Comparison of ENCODE assay signal across 23 cellular contexts in genomic region chr14:89227490-89227834, GRCh38.
A peak's percentile ranks its signal among the peaks of the same experiment; 100 is the strongest.
DNase-seq lines count a peak whose midpoint lies in the region; ATAC-seq and TF ChIP-seq lines count a peak whose summit lies in the region.
"Had no signal": no experiment of that assay in that cellular context is flagged by ENCODE, and none has a peak within 500 bp of the region (broad histone marks: within the 10 kb centered on the region; RNA-seq: fewer than 3 reads in every experiment).

No MANE protein-coding gene starts in this region.

- H3K27ac Mint-ChIP-seq in stimulated activated memory B cell treated with anti-CD40 and anti-IgM and Interleukin-4, amounts not matched to agents 10 μg/mL and 1 μg/mL and 100 μg/mL, for 72 hours = peak overlapping the region; percentile 57
- H3K27ac Mint-ChIP-seq: activated T-helper 1 cell treated with anti-CD3 and anti-CD28 coated beads, Interleukin-12 subunit alpha, Interleukin-12 subunit beta, Interleukin-2, Interleukin-4 antibody, amounts not matched to agents 30 ng/mL and 10 ng/mL and 1 ng/mL, durations not matched to agents 14 hours and 24 hours and 36 hours; dendritic cell treated with granulocyte-macrophage colony-stimulating factor and Interleukin-4, amounts not matched to agents 40 ng/mL and 50 ng/mL, for 4 days; T-helper 2 cell treated with Interferon-gamma antibody and Interleukin-4, amounts not matched to agents 5 μg/mL and 100 μg/mL, for 36 hours had no signal

- peak; percentile 11 for DNase-seq in activated CD4-positive, alpha-beta T cell treated with anti-CD3 and anti-CD28 coated beads for 48 hours
- no peak for DNase-seq in activated CD4-positive, alpha-beta T cell treated with anti-CD3 and anti-CD28 coated beads, Interleukin-2, amount 50 U/mL, for 1 hour
- DNase-seq in M059J (ENCODE audit: low read depth) = peak; percentile 64
- DNase-seq in glomerular visceral epithelial cell (ENCODE audit: extremely low spot score) = peak; percentile 69
- no peak for DNase-seq in G401 (ENCODE audit: low spot score)
- DNase-seq in omental fat pad (ENCODE audit: low spot score) = no peak
- DNase-seq: Caco-2; head of caudate nucleus; left ventricle myocardium superior; mucosa of descending colon; NCI-H1092; NCI-H1930; NCI-H774; psoas muscle; SK-N-SH; small intestine; stimulated activated CD4-positive, alpha-beta T cell treated with anti-CD3 and anti-CD28 coated beads, Interleukin-2, amount 100 ng/mL, for 48 hours; upper lobe of right lung had no signal

- no peaks in the 10 kb centered on the region for H3K27me3 Mint-ChIP-seq in stimulated activated memory B cell treated with anti-CD40 and anti-IgM and Interleukin-4, amounts not matched to agents 10 μg/mL and 1 μg/mL and 100 μg/mL, for 72 hours
- H3K27me3 Mint-ChIP-seq: dendritic cell treated with granulocyte-macrophage colony-stimulating factor and Interleukin-4, amounts not matched to agents 40 ng/mL and 50 ng/mL, for 4 days had no signal

- no peak for TF ChIP-seq CTCF in omental fat pad (IDR thresholded peaks at IDR 0.05)

- H3K4me3 Mint-ChIP-seq in stimulated activated memory B cell treated with anti-CD40 and anti-IgM and Interleukin-4, amounts not matched to agents 10 μg/mL and 1 μg/mL and 100 μg/mL, for 72 hours = no peak overlapping the region
- H3K4me3 Mint-ChIP-seq: activated T-helper 1 cell treated with anti-CD3 and anti-CD28 coated beads, Interleukin-12 subunit alpha, Interleukin-12 subunit beta, Interleukin-2, Interleukin-4 antibody, amounts not matched to agents 30 ng/mL and 10 ng/mL and 1 ng/mL, durations not matched to agents 14 hours and 24 hours and 36 hours; dendritic cell treated with granulocyte-macrophage colony-stimulating factor and Interleukin-4, amounts not matched to agents 40 ng/mL and 50 ng/mL, for 4 days; T-helper 2 cell treated with Interferon-gamma antibody and Interleukin-4, amounts not matched to agents 5 μg/mL and 100 μg/mL, for 36 hours had no signal

- H3K36me3 Mint-ChIP-seq in stimulated activated memory B cell treated with anti-CD40 and anti-IgM and Interleukin-4, amounts not matched to agents 10 μg/mL and 1 μg/mL and 100 μg/mL, for 72 hours = peaks cover 28% of the 10 kb centered on the region

- H3K9me3 Mint-ChIP-seq in stimulated activated memory B cell treated with anti-CD40 and anti-IgM and Interleukin-4, amounts not matched to agents 10 μg/mL and 1 μg/mL and 100 μg/mL, for 72 hours = no peaks in the 10 kb centered on the region
- H3K9me3 Mint-ChIP-seq: activated T-helper 1 cell treated with anti-CD3 and anti-CD28 coated beads, Interleukin-12 subunit alpha, Interleukin-12 subunit beta, Interleukin-2, Interleukin-4 antibody, amounts not matched to agents 30 ng/mL and 10 ng/mL and 1 ng/mL, durations not matched to agents 14 hours and 24 hours and 36 hours; dendritic cell treated with granulocyte-macrophage colony-stimulating factor and Interleukin-4, amounts not matched to agents 40 ng/mL and 50 ng/mL, for 4 days; T-helper 2 cell treated with Interferon-gamma antibody and Interleukin-4, amounts not matched to agents 5 μg/mL and 100 μg/mL, for 36 hours had no signal

- H3K4me1 Mint-ChIP-seq in stimulated activated memory B cell treated with anti-CD40 and anti-IgM and Interleukin-4, amounts not matched to agents 10 μg/mL and 1 μg/mL and 100 μg/mL, for 72 hours = peaks cover 42% of the 10 kb centered on the region

- in situ Hi-C loops in G401 (cut with HindIII; ENCODE audit: low sequenced_read_pairs) = no loop called here

- peak; percentile 34 for ATAC-seq in stimulated activated memory B cell treated with anti-CD40 and anti-IgM and Interleukin-4, amounts not matched to agents 10 μg/mL and 1 μg/mL and 100 μg/mL, for 72 hours
- ATAC-seq in SK-N-SH treated with all-trans-retinoic acid at 6 μM for 48 hours (no peak), omental fat pad (ENCODE audit: low FRiP score) (no peak)
- ATAC-seq: psoas muscle, upper lobe of right lung had no signal

TF ChIP-seq in SK-N-SH treated with all-trans-retinoic acid at 6 μM for 48 hours, 23 proteins besides CTCF, POLR2A, EP300 and RAD21:
- TF ChIP-seq PATZ1 (CRISPR knock-in tag; IDR thresholded peaks at IDR 0.05; ENCODE audit: borderline replicate concordance) (no peak), CSDC2 (CRISPR knock-in tag; IDR thresholded peaks at IDR 0.05) (no peak), ESRRG (CRISPR knock-in tag; IDR thresholded peaks at IDR 0.05) (no peak), OSR1 (CRISPR knock-in tag; IDR thresholded peaks at IDR 0.05) (no peak), BACH2 (CRISPR knock-in tag; IDR thresholded peaks at IDR 0.05; ENCODE audit: borderline replicate concordance) (no peak), ISL1 (CRISPR knock-in tag; IDR thresholded peaks at IDR 0.05) (no peak), CREB5 (CRISPR knock-in tag; IDR thresholded peaks at IDR 0.05; ENCODE audit: low read depth) (no peak)

Comparison
In these comparisons a context has a peak if more than half of its experiments do, and no peak if none do; other contexts are left out.
1. DNase-seq: peak in activated CD4-positive, alpha-beta T cell treated with anti-CD3 and anti-CD28 coated beads for 48 hours (single experiment), M059J (single experiment) and glomerular visceral epithelial cell (single experiment); none in activated CD4-positive, alpha-beta T cell treated with anti-CD3 and anti-CD28 coated beads, Interleukin-2, amount 50 U/mL, for 1 hour (single experiment), G401 (single experiment) and omental fat pad (single experiment).